ENCODE assay signal across 24 cellular contexts in the genomic region with DNA sequence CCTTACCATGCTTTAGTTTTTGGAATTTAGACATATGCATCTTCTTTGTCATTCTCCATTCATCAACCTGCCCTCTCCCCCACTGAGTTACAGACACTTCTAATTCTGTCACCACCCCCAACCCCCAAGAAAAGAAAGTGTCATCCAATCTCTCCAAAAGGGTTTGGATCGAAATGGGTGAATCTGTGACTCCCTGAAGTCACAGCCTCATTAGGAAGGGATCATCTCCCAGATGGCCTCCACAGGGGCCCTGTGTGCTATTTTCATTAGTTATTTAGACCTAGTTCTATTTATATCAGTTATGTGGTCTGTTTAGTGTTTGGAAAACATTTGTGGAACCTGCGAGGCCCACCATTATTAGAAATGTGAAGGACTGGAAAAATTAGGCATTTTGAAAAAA.
A peak's percentile ranks its signal among the peaks of the same experiment; 100 is the strongest.
DNase-seq lines count a peak whose midpoint lies in the region; ATAC-seq, FAIRE-seq and TF ChIP-seq lines count a peak whose summit lies in the region.
"Had no signal": no experiment of that assay in that cellular context is flagged by ENCODE, and none has a peak within 500 bp of the region (broad histone marks: within the 10 kb centered on the region; RNA-seq: fewer than 3 reads in every experiment).

No MANE protein-coding gene starts in this region.

- no peaks in the 10 kb centered on the region for H3K9me3 ChIP-seq in H1 (ENCODE audit: insufficient read depth in 2 of 2, low read depth in 1 of 2, low read length in 1 of 2)

- H3K14ac ChIP-seq in H1 (ENCODE audit: insufficient read length): no peak overlapping the region

- peaks cover 0 to 3% (median 0%) of the 10 kb centered on the region in 4 experiments; a peak in 1 of 7 replicates for H3K4me1 ChIP-seq in H1 (replicated peaks in 1 of 4; ENCODE audit: control insufficient read depth in 3 of 4, insufficient read depth in 4 of 4, low read length in 3 of 4)

- H3K27ac Mint-ChIP-seq in nephron progenitor cell: peak overlapping the region; percentile 95
- H3K27ac Mint-ChIP-seq: T-cell had no signal

- no peaks in the 10 kb centered on the region for H3K79me1 ChIP-seq in H1 (ENCODE audit: low read depth, low read length)

- TF ChIP-seq RAD21 in H1 (IDR thresholded peaks at IDR 0.05 in 1 of 2, conservative IDR thresholded peaks at IDR 0.05 in 1 of 2; ENCODE audit: low read depth in 2 of 2, low read length in 2 of 2): no peak

- no peak overlapping the region for H2BK12ac ChIP-seq in H1 (ENCODE audit: low read depth, low read length)

- DNase-seq in NCI-H82 (lab: John Stamatoyannopoulos, UW): peak; percentile 51
- DNase-seq in NCI-H82 treated with DMSO at 0.1 percent for 48 hours (lab: John Stamatoyannopoulos, UW; ENCODE audit: unreplicated experiment): no peak
- DNase-seq in H1 (ENCODE audit: low read depth in 1 of 2, low spot score in 2 of 2): no peak
- no peak for DNase-seq in nephron progenitor cell
- no peak for DNase-seq in NCI-H1048 (lab: John Stamatoyannopoulos, UW)
- no peak for DNase-seq in Kasumi-1 (lab: John Stamatoyannopoulos, UW)
- DNase-seq in HUDEP-2 (lab: John Stamatoyannopoulos, UW; ENCODE audit: unreplicated experiment in 76 of 76): no peak
- DNase-seq: AML-193, HCEC 1CT, MM.1S, NCI-H1092 treated with DMSO at 0.1 percent for 48 hours, NCI-H146, NCI-H2081, NCI-H2171 treated with DMSO at 0.1 percent for 48 hours, NCI-H446, OCI-M1, SIG-M5, T-cell had no signal

- H3K4me2 ChIP-seq in H1 (ENCODE audit: insufficient read depth in 1 of 2, low read depth in 2 of 2, low read length in 2 of 2): peak overlapping the region in 1 of 2 experiments; percentile 25; a peak in 1 of 4 replicates

- H2AFZ ChIP-seq in H1 (ENCODE audit: low read length): 0 out of 2 replicates have a peak overlapping the region, but pooled peaks have one; percentile 4

- no peak overlapping the region for H3K4ac ChIP-seq in H1 (replicated peaks; ENCODE audit: insufficient read length, low read depth, low read length)

- no peaks in the 10 kb centered on the region for H3K27me3 ChIP-seq in H1 (replicated peaks in 1 of 4; ENCODE audit: control insufficient read depth in 3 of 4, extremely low read depth in 1 of 4, insufficient read depth in 3 of 4, low read length in 3 of 4)

- H4K91ac ChIP-seq in H1 (replicated peaks; ENCODE audit: insufficient read length, low read length): no peak overlapping the region

- H3K4me3 ChIP-seq in H1 (ENCODE audit: extremely low read depth in 1 of 4, insufficient read depth in 2 of 4, low read depth in 3 of 4, low read length in 4 of 4): no peak overlapping the region; a peak in 1 of 8 replicates

- no peak overlapping the region for H3K56ac ChIP-seq in H1 (replicated peaks; ENCODE audit: insufficient read length, low read depth, low read length)

- ATAC-seq in HG03342 (IDR thresholded peaks at IDR 0.05; ENCODE audit: unreplicated experiment): no peak
- ATAC-seq: SK-N-SH treated with all-trans-retinoic acid at 6 μM for 48 hours, T-cell had no signal

- H3K23me2 ChIP-seq in H1 (ENCODE audit: low read depth, low read length): no peaks in the 10 kb centered on the region

- no peak overlapping the region for H2AK5ac ChIP-seq in H1 (ENCODE audit: low read depth, low read length)

- no peak overlapping the region for H2BK5ac ChIP-seq in H1 (ENCODE audit: low read depth, low read length)

- no peak overlapping the region for H2BK15ac ChIP-seq in H1 (ENCODE audit: low read length)

- POLR2A ChIA-PET in H1 (lab: Charles Lee; ENCODE audit: partially characterized antibody): no interaction called here

- H3K18ac ChIP-seq in H1 (ENCODE audit: extremely low read depth, low read length): no peak overlapping the region

- no peak overlapping the region for H2BK20ac ChIP-seq in H1 (ENCODE audit: low read length)

- no peak for TF ChIP-seq EP300 in H1 (IDR thresholded peaks at IDR 0.05; ENCODE audit: borderline replicate concordance in 1 of 2, low read depth in 2 of 2, low read length in 2 of 2)

- H2BK120ac ChIP-seq in H1 (replicated peaks; ENCODE audit: low read depth, low read length): no peak overlapping the region

- no peak overlapping the region for H4K5ac ChIP-seq in H1 (ENCODE audit: insufficient read length, low read depth, low read length)

- H3K27me3 Mint-ChIP-seq in nephron progenitor cell (ENCODE audit: low read depth, poor library complexity): peaks cover 3% of the 10 kb centered on the region
- H3K27me3 Mint-ChIP-seq: T-cell had no signal

- H3K79me2 ChIP-seq in H1 (ENCODE audit: control insufficient read depth in 1 of 2, insufficient read depth in 2 of 2, low read length in 2 of 2): no peaks in the 10 kb centered on the region

- no peak overlapping the region for H3K27ac ChIP-seq in H1 (ENCODE audit: low read depth, low read length)
- H3K27ac ChIP-seq: 22Rv1, C4-2B, RWPE1 had no signal

- FAIRE-seq in H1 (lab: Jason Lieb, UNC): no peak
- FAIRE-seq: D721Med had no signal

- no peaks in the 10 kb centered on the region for H3K36me3 Mint-ChIP-seq in nephron progenitor cell (ENCODE audit: low read depth)
- H3K36me3 Mint-ChIP-seq: T-cell had no signal

- CTCF ChIA-PET in H1 (lab: Charles Lee; ENCODE audit: partially characterized antibody): no interaction called here

- 85% methylated on average over 2 of the region's 2 CpGs; no CpG with 5 or more reads in 1 of the 2 experiments for WGBS in H1 (ENCODE audit: extremely low coverage in 1 of 2, insufficient coverage in 1 of 2, insufficient read length in 1 of 2, insufficient replicate concordance in 2 of 2, low coverage in 1 of 2, low lambda C conversion rate in 2 of 2, missing lambda C conversion rate in 1 of 2), 2 experiments

- TF ChIP-seq CTCF in H1 (IDR thresholded peaks at IDR 0.05; ENCODE audit: control extremely low read depth in 1 of 3, insufficient read depth in 1 of 3, low read depth in 1 of 3, low read length in 3 of 3) (no peak), nephron progenitor cell (IDR thresholded peaks at IDR 0.05) (no peak)

- no peaks in the 10 kb centered on the region for H4K20me1 ChIP-seq in H1 (replicated peaks in 1 of 2; ENCODE audit: control insufficient read depth in 1 of 2, insufficient read depth in 2 of 2, low read length in 2 of 2)

- no peak for TF ChIP-seq POLR2A in H1 (IDR thresholded peaks at IDR 0.05; ENCODE audit: control extremely low read depth in 1 of 2, low read depth in 2 of 2, low read length in 2 of 2)

- H3K9ac ChIP-seq in H1 (replicated peaks in 1 of 4; ENCODE audit: extremely low read depth in 1 of 4, low read depth in 3 of 4, low read length in 3 of 4): no peak overlapping the region

- H3K4me1 Mint-ChIP-seq in nephron progenitor cell: peaks cover 23% of the 10 kb centered on the region

- no peak overlapping the region for H3K23ac ChIP-seq in H1 (ENCODE audit: insufficient read length)

- no peaks in the 10 kb centered on the region for H3K9me3 Mint-ChIP-seq in nephron progenitor cell
- H3K9me3 Mint-ChIP-seq: T-cell had no signal

- H3K4me3 Mint-ChIP-seq in nephron progenitor cell: no peak overlapping the region
- H3K4me3 Mint-ChIP-seq: T-cell had no signal

- no peaks in the 10 kb centered on the region for H3K36me3 ChIP-seq in H1 (ENCODE audit: control insufficient read depth in 2 of 4, insufficient read depth in 4 of 4, low read length in 3 of 4)

- H4K8ac ChIP-seq in H1 (ENCODE audit: extremely low read depth, insufficient read depth, low read length): no peak overlapping the region

TF ChIP-seq in H1, 55 proteins besides CTCF, POLR2A, EP300 and RAD21:
- no peak for TF ChIP-seq FOSL1 (IDR thresholded peaks at IDR 0.05; ENCODE audit: insufficient read depth, low read depth, low read length)
